Comparison of ENCODE assay signal across 1 cellular context in the genomic region with DNA sequence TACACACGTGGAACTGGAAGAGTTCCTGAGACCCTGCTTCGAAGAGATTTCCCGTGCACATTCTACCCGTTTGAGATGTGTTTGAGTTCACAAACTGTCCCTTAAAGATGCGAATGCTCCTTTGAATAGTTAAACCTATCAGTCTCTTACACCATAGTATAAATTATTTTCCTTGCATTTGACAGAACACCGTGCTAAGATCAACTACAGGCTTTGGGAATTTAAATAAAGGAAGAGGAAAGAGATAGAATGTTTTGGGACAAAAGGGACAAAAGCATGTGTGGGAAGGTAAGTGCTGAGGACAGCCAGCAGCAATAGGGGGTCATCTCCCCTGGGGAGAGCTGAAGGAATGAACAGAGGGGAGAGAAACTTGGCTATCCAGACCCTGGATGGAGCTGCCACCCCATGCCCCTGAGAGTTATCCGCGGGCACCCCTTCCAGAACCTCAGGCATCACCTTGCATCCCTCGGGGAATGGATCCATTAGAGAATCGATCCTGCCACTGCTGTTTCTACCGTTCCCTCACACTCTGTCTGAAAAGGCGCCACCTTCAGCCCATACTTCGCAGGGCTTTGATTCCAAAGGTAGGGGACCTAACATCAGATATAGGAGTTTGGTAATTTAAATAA.
TF ChIP-seq lines count a peak whose summit lies in the region.

No MANE protein-coding gene starts in this region.

TF ChIP-seq in HEK293, 187 proteins besides CTCF, POLR2A, EP300 and RAD21 (continued from another document):
- TF ChIP-seq ZNF555 (tag by site-specific recombination; conservative IDR thresholded peaks at IDR 0.05) (no peak), ZNF324 (tag by site-specific recombination; IDR thresholded peaks at IDR 0.05) (no peak), BCL11B (tag by site-specific recombination; IDR thresholded peaks at IDR 0.05; ENCODE audit: low read depth) (no peak), SP7 (tag by site-specific recombination; IDR thresholded peaks at IDR 0.05) (no peak), ZNF350 (tag by site-specific recombination; IDR thresholded peaks at IDR 0.05) (no peak), ZNF621 (tag by site-specific recombination; IDR thresholded peaks at IDR 0.05) (no peak), PRDM1 (tag by site-specific recombination; IDR thresholded peaks at IDR 0.05) (no peak), ZNF416 (tag by site-specific recombination; IDR thresholded peaks at IDR 0.05) (no peak), ZNF280D (tag by site-specific recombination; IDR thresholded peaks at IDR 0.05) (no peak), TCF7L2 (IDR thresholded peaks at IDR 0.05; ENCODE audit: borderline replicate concordance, low read depth, low read length) (no peak), MEIS1 (CRISPR knock-in tag; IDR thresholded peaks at IDR 0.05; ENCODE audit: borderline replicate concordance) (no peak), ZNF768 (tag by site-specific recombination; IDR thresholded peaks at IDR 0.05) (no peak), SALL2 (tag by site-specific recombination; IDR thresholded peaks at IDR 0.05; ENCODE audit: borderline replicate concordance) (no peak), ZNF48 (tag by site-specific recombination; IDR thresholded peaks at IDR 0.05) (no peak), ZNF600 (tag by site-specific recombination; IDR thresholded peaks at IDR 0.05) (peak; percentile 69), ZNF529 (tag by site-specific recombination; IDR thresholded peaks at IDR 0.05; ENCODE audit: insufficient replicate concordance) (no peak), ZNF354C (tag by site-specific recombination; IDR thresholded peaks at IDR 0.05; ENCODE audit: borderline replicate concordance, low read depth) (no peak)
- TF ChIP-seq, protein P1, sequence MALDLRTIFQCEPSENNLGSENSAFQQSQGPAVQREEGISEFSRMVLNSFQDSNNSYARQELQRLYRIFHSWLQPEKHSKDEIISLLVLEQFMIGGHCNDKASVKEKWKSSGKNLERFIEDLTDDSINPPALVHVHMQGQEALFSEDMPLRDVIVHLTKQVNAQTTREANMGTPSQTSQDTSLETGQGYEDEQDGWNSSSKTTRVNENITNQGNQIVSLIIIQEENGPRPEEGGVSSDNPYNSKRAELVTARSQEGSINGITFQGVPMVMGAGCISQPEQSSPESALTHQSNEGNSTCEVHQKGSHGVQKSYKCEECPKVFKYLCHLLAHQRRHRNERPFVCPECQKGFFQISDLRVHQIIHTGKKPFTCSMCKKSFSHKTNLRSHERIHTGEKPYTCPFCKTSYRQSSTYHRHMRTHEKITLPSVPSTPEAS (tag by site-specific recombination; IDR thresholded peaks at IDR 0.05), result no peak
